Comparison of ENCODE assay signal across 9 cellular contexts in genomic region chr13:35549481-35549880, GRCh38.
DNase-seq lines count a peak whose midpoint lies in the region; ATAC-seq and TF ChIP-seq lines count a peak whose summit lies in the region.
"Had no signal": no experiment of that assay in that cellular context is flagged by ENCODE, and none has a peak within 500 bp of the region (broad histone marks: within the 10 kb centered on the region; RNA-seq: fewer than 3 reads in every experiment).

No MANE protein-coding gene starts in this region.

- no peaks in the 10 kb centered on the region for H3K9me3 ChIP-seq in Caco-2
- H3K9me3 ChIP-seq: thoracic aorta had no signal

- intact Hi-C loops in Caco-2 (cut with micrococcal nuclease; ENCODE audit: unreplicated experiment) = no loop called here

- H3K4me1 ChIP-seq in Caco-2 = no peaks in the 10 kb centered on the region

- no peak for TF ChIP-seq CTCF in Caco-2 (IDR thresholded peaks at IDR 0.05; ENCODE audit: insufficient read depth in 1 of 2, low read depth in 1 of 2, low read length in 1 of 2, severe bottlenecking in 1 of 2, unreplicated experiment in 1 of 2)

- no peaks in the 10 kb centered on the region for H3K4me1 Mint-ChIP-seq in Caco-2 (ENCODE audit: low read depth, unreplicated experiment)

- POLR2A ChIA-PET in Caco-2 (lab: Charles Lee) = no interaction called here

- no peaks in the 10 kb centered on the region for H3K36me3 Mint-ChIP-seq in Caco-2 (ENCODE audit: insufficient read depth, unreplicated experiment)

- DNase-seq in ACHN (peak; percentile 74), fibroblast of gingiva (ENCODE audit: low read depth) (peak; percentile 86), NCI-H1092 treated with DMSO at 0.1 percent for 48 hours (lab: John Stamatoyannopoulos, UW) (no peak), NCI-H2227 (lab: John Stamatoyannopoulos, UW; ENCODE audit: unreplicated experiment) (no peak), Caco-2 (no peak)
- DNase-seq in activated T-cell treated with anti-CD3 and anti-CD28 coated beads, Interleukin-2, amount 50 U/mL, for 1 hour = no peak

- H3K27ac Mint-ChIP-seq in Caco-2 (ENCODE audit: unreplicated experiment) = no peak overlapping the region

- no peaks in the 10 kb centered on the region for H3K36me3 ChIP-seq in Caco-2 (ENCODE audit: control insufficient read depth, insufficient read depth, low read length)
- H3K36me3 ChIP-seq: thoracic aorta had no signal

- no peaks in the 10 kb centered on the region for H3K27me3 ChIP-seq in Caco-2 (replicated peaks; ENCODE audit: control insufficient read depth, insufficient read depth, low read length)

- H3K9me3 Mint-ChIP-seq in Caco-2 (ENCODE audit: unreplicated experiment) = no peaks in the 10 kb centered on the region

- in situ Hi-C loops in ACHN (cut with HindIII; ENCODE audit: low pct_ligation_motif_present, low pct_unique_long_range_greater_than_20kb, low sequenced_read_pairs) = no loop called here

- ATAC-seq in GM18870 (IDR thresholded peaks at IDR 0.05; ENCODE audit: unreplicated experiment) (peak; percentile 90), HG03571 (IDR thresholded peaks at IDR 0.05; ENCODE audit: unreplicated experiment) (peak; percentile 70)

- BruUV-seq in Caco-2 (replicated peaks; lab: Mats Ljungman, UMichigan) = no TSS peak

- no peaks in the 10 kb centered on the region for H3K27me3 Mint-ChIP-seq in Caco-2 (ENCODE audit: insufficient read depth, unreplicated experiment)

- CTCF ChIA-PET in Caco-2 (lab: Charles Lee) = no interaction called here

- H3K4me3 Mint-ChIP-seq in Caco-2 (ENCODE audit: unreplicated experiment) = no peak overlapping the region

- H3K4me3 ChIP-seq in Caco-2 (ENCODE audit: low read depth, low read length) = no peak overlapping the region
- H3K4me3 ChIP-seq: thoracic aorta had no signal

Comparison
In these comparisons a context has a peak if more than half of its experiments do, and no peak if none do; other contexts are left out.
1. DNase-seq: peak in ACHN (single experiment) and fibroblast of gingiva (single experiment); none in NCI-H1092 treated with DMSO at 0.1 percent for 48 hours (single experiment), activated T-cell treated with anti-CD3 and anti-CD28 coated beads, Interleukin-2, amount 50 U/mL, for 1 hour (single experiment), NCI-H2227 (single experiment) and Caco-2 (0 of 2).